In genomic region chr11:85096939-85097338, GRCh38 we compare ENCODE assay signal across 15 cellular contexts.
DNase-seq lines count a peak whose midpoint lies in the region; ATAC-seq and TF ChIP-seq lines count a peak whose summit lies in the region.
"Had no signal": no experiment of that assay in that cellular context is flagged by ENCODE, and none has a peak within 500 bp of the region (broad histone marks: within the 10 kb centered on the region; RNA-seq: fewer than 3 reads in every experiment).

No MANE protein-coding gene starts in this region.

- no peak for TF ChIP-seq EP300 in sigmoid colon (IDR thresholded peaks at IDR 0.05)

- TF ChIP-seq CTCF in Calu3 (IDR thresholded peaks at IDR 0.05; ENCODE audit: unreplicated experiment) (no peak), sigmoid colon (IDR thresholded peaks at IDR 0.05) (no peak)

- no peak overlapping the region for H3K4me3 Mint-ChIP-seq in Calu3 (ENCODE audit: low read depth, unreplicated experiment)
- H3K4me3 Mint-ChIP-seq: activated CD4-positive, alpha-beta memory T cell treated with anti-CD3 and anti-CD28 coated beads for 36 hours; brain; natural killer cell treated with Interleukin-12 subunit alpha and Interleukin-12 subunit beta and Interleukin-15 and Interleukin-18, amount 100 ng/mL, for 72 hours had no signal

- no peaks in the 10 kb centered on the region for H3K36me3 Mint-ChIP-seq in Calu3 (ENCODE audit: insufficient read depth, unreplicated experiment)
- H3K36me3 Mint-ChIP-seq: activated CD4-positive, alpha-beta memory T cell treated with anti-CD3 and anti-CD28 coated beads for 36 hours had no signal

- DNase-seq in OCI-M1 (lab: John Stamatoyannopoulos, UW) = peak; percentile 95
- no peak for DNase-seq in Calu3
- DNase-seq in effector memory CD4-positive, alpha-beta T cell = no peak
- no peak for DNase-seq in sigmoid colon
- DNase-seq in H7 = no peak
- DNase-seq: activated CD4-positive, alpha-beta memory T cell treated with anti-CD3 and anti-CD28 coated beads for 36 hours; activated gamma-delta T cell; HCEC 1CT; NCI-H2107; right cardiac atrium had no signal

- TF ChIP-seq POLR2A in sigmoid colon (IDR thresholded peaks at IDR 0.05) = no peak

- H3K27ac Mint-ChIP-seq in Calu3 (ENCODE audit: unreplicated experiment) = no peak overlapping the region
- H3K27ac Mint-ChIP-seq: activated CD4-positive, alpha-beta memory T cell treated with anti-CD3 and anti-CD28 coated beads for 36 hours; brain; natural killer cell treated with Interleukin-12 subunit alpha and Interleukin-12 subunit beta and Interleukin-15 and Interleukin-18, amount 100 ng/mL, for 72 hours had no signal

- no peaks in the 10 kb centered on the region for H3K27me3 Mint-ChIP-seq in Calu3 (ENCODE audit: unreplicated experiment)
- H3K27me3 Mint-ChIP-seq: activated CD4-positive, alpha-beta memory T cell treated with anti-CD3 and anti-CD28 coated beads for 36 hours; brain; natural killer cell treated with Interleukin-12 subunit alpha and Interleukin-12 subunit beta and Interleukin-15 and Interleukin-18, amount 100 ng/mL, for 72 hours had no signal

- no peaks in the 10 kb centered on the region for H3K27me3 ChIP-seq in effector memory CD4-positive, alpha-beta T cell (replicated peaks; ENCODE audit: control insufficient read depth, insufficient read depth, low read length, poor library complexity, severe bottlenecking)
- H3K27me3 ChIP-seq in sigmoid colon (no peaks in the 10 kb centered on the region), H7 (ENCODE audit: control insufficient read depth, insufficient read depth, low read length) (no peaks in the 10 kb centered on the region)

- H3K27ac ChIP-seq in effector memory CD4-positive, alpha-beta T cell (ENCODE audit: insufficient read depth, low read length, poor library complexity, severe bottlenecking) = no peak overlapping the region
- H3K27ac ChIP-seq in sigmoid colon = no peak overlapping the region

- no peaks in the 10 kb centered on the region for H3K9me3 ChIP-seq in effector memory CD4-positive, alpha-beta T cell (ENCODE audit: control insufficient read depth, low read length)
- H3K9me3 ChIP-seq in sigmoid colon = no peaks in the 10 kb centered on the region

- ATAC-seq in GM18499 (IDR thresholded peaks at IDR 0.05; ENCODE audit: insufficient read depth, unreplicated experiment) (peak; percentile 57), GM21447 (IDR thresholded peaks at IDR 0.05; ENCODE audit: unreplicated experiment) (peak; percentile 83), HG03432 (IDR thresholded peaks at IDR 0.05; ENCODE audit: unreplicated experiment) (peak; percentile 73)
- ATAC-seq: natural killer cell treated with Interleukin-12 subunit alpha and Interleukin-12 subunit beta and Interleukin-15 and Interleukin-18, amount 100 ng/mL, for 72 hours; right cardiac atrium had no signal

- CTCF ChIA-PET in Calu3 (lab: Charles Lee) = no interaction called here

- intact Hi-C loops in Calu3 (cut with micrococcal nuclease; ENCODE audit: unreplicated experiment) (no loop called here), sigmoid colon (cut with DNase I) (no loop called here)

- H3K36me3 ChIP-seq in effector memory CD4-positive, alpha-beta T cell (ENCODE audit: control insufficient read depth, insufficient read depth, low read length) = no peaks in the 10 kb centered on the region
- H3K36me3 ChIP-seq in sigmoid colon = no peaks in the 10 kb centered on the region
- H3K36me3 ChIP-seq in H7 (replicated peaks; ENCODE audit: control insufficient read depth, insufficient read depth, low read length) = no peaks in the 10 kb centered on the region

- H3K4me3 ChIP-seq in effector memory CD4-positive, alpha-beta T cell (ENCODE audit: insufficient read depth, low read depth, low read length, poor library complexity, severe bottlenecking) = no peak overlapping the region
- H3K4me3 ChIP-seq in sigmoid colon = no peak overlapping the region
- no peak overlapping the region for H3K4me3 ChIP-seq in H7 (ENCODE audit: insufficient read depth, low read depth, low read length)

- no peaks in the 10 kb centered on the region for H3K4me1 ChIP-seq in effector memory CD4-positive, alpha-beta T cell (ENCODE audit: control insufficient read depth, insufficient read depth, low read length, poor library complexity, severe bottlenecking)
- H3K4me1 ChIP-seq in sigmoid colon = peaks cover 0 to 10% (median 3%) of the 10 kb centered on the region in 4 donors

- peaks cover 16% of the 10 kb centered on the region for H3K4me1 Mint-ChIP-seq in Calu3 (ENCODE audit: low read depth, unreplicated experiment)
- H3K4me1 Mint-ChIP-seq: brain had no signal

- 81 to 85% methylated on average over 6 of the region's 6 CpGs for WGBS in sigmoid colon, 2 donors

- no TSS peak for BruUV-seq in Calu3 (replicated peaks; lab: Mats Ljungman, UMichigan)

- H3K9me3 Mint-ChIP-seq in Calu3 (ENCODE audit: low read depth, unreplicated experiment) = peaks cover 5% of the 10 kb centered on the region
